8 cellular contexts compared by ENCODE assay signal in the genomic region with DNA sequence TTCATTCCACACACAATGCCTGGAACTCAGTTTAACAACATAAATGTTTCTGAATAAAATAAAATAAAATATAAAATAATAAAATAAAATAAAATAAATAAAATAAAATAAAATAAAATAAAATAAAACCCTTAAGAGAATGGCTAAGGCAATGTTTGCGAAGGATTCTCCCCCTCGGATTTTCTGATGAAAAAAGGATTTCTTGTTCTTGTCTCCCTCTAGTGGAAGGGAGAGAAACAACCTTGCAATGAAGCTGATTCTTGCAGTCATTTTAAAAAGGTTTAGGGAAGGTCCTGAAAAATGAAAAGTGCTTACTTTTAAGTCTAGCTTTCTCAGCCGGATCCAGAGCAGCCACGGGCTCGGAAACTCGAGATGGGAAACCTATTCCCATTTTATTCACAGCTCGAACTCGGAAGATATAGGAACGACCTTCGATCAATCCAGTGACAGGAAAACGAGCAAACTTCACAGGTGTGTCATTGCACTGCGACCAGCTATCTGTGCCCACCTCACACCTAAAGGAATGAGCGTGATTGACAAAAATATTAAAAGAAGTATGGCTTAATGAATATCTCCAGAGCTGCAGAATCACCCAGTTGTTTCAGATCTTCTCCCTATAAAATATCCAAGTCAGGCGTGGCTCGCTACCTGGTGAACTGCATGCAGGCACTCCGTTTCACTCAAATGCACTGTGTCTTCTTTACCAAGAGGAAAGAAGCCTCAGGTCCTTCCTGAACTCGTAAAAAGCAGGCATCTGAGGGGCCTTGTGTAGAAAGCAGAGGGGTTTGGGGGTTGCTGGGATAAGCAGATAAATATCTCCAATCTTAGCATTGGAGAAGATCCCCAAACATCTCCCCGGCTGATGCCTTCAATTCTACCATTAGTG.
DNase-seq lines count a peak whose midpoint lies in the region; ATAC-seq and TF ChIP-seq lines count a peak whose summit lies in the region.

No MANE protein-coding gene starts in this region.

- CTCF ChIA-PET in RWPE1 (lab: Yijun Ruan, JAX): interaction anchor here (0.6 to 1.7 kb wide), 24 partner anchors 8 to 616 kb away, joined by 3 to 13 read pairs (median 3); no protein-coding TSS in a partner anchor

- no peaks in the 10 kb centered on the region for H3K4me1 ChIP-seq in fibroblast of lung (ENCODE audit: control insufficient read depth, extremely low read depth, insufficient read depth, low read length)

- H3K27me3 ChIP-seq in fibroblast of lung (ENCODE audit: control insufficient read depth, insufficient read depth, low read length): no peaks in the 10 kb centered on the region

- ATAC-seq in GM18498 (IDR thresholded peaks at IDR 0.05; ENCODE audit: unreplicated experiment): no peak

- H2AFZ ChIP-seq in fibroblast of lung (ENCODE audit: low read length): no peak overlapping the region

- H3K4me2 ChIP-seq in fibroblast of lung (ENCODE audit: extremely low read depth, insufficient read depth, low read length): no peak overlapping the region

- H3K36me3 ChIP-seq in fibroblast of lung (ENCODE audit: control insufficient read depth, insufficient read depth, low read length): no peaks in the 10 kb centered on the region

- H3K9ac ChIP-seq in fibroblast of lung (ENCODE audit: insufficient read depth, low read length): no peak overlapping the region

- TF ChIP-seq CTCF in RWPE1 (conservative IDR thresholded peaks at IDR 0.05; ENCODE audit: low read depth) (peak; percentile 72), fibroblast of lung (conservative IDR thresholded peaks at IDR 0.05 in 1 of 2, IDR thresholded peaks at IDR 0.05 in 1 of 2; ENCODE audit: low read depth in 1 of 2, low read length in 2 of 2) (peak; percentile 76 to 81)

- POLR2A ChIA-PET in RWPE1 (lab: Yijun Ruan, JAX; ENCODE audit: low non-redundant PET): no interaction called here

- H3K79me2 ChIP-seq in fibroblast of lung (ENCODE audit: control insufficient read depth, insufficient read depth, low read length): no peaks in the 10 kb centered on the region

- DNase-seq in DMS53 (lab: John Stamatoyannopoulos, UW) (peak; percentile 80), HuH-7 (ENCODE audit: low spot score) (peak; percentile 59), RWPE1 (ENCODE audit: low spot score) (peak; percentile 45), fibroblast of lung (ENCODE audit: low read depth in 2 of 2) (peak; percentile 20 to 54), pons (ENCODE audit: low spot score) (peak; percentile 54), NCI-H187 treated with DMSO at 0.1 percent for 48 hours (lab: John Stamatoyannopoulos, UW) (no peak)
- DNase-seq in activated CD4-positive, alpha-beta T cell treated with anti-CD3 and anti-CD28 coated beads, Interleukin-2, amount 50 U/mL, for 48 hours: no peak

- no peak overlapping the region for H3K27ac ChIP-seq in RWPE1
- H3K27ac ChIP-seq in fibroblast of lung (ENCODE audit: insufficient read depth, low read length): no peak overlapping the region

- H3K4me3 ChIP-seq in fibroblast of lung (replicated peaks in 1 of 4; ENCODE audit: control extremely low read depth in 1 of 4, insufficient read depth in 1 of 4, low read depth in 3 of 4, low read length in 4 of 4): no peak overlapping the region

- no peaks in the 10 kb centered on the region for H4K20me1 ChIP-seq in fibroblast of lung (ENCODE audit: control insufficient read depth, extremely low read depth, insufficient read depth, low read length)

- H3K9me3 ChIP-seq in fibroblast of lung (ENCODE audit: control insufficient read depth, insufficient read depth, low read depth, low read length): no peaks in the 10 kb centered on the region

Comparison
In these comparisons a context has a peak if more than half of its experiments do, and no peak if none do; other contexts are left out.
1. DNase-seq: peak in DMS53 (single experiment), HuH-7 (single experiment), RWPE1 (single experiment), fibroblast of lung (2 of 2) and pons (single experiment); none in NCI-H187 treated with DMSO at 0.1 percent for 48 hours (single experiment) and activated CD4-positive, alpha-beta T cell treated with anti-CD3 and anti-CD28 coated beads, Interleukin-2, amount 50 U/mL, for 48 hours (0 of 2).